Comparison of ENCODE assay signal across 2 cellular contexts in the genomic region with DNA sequence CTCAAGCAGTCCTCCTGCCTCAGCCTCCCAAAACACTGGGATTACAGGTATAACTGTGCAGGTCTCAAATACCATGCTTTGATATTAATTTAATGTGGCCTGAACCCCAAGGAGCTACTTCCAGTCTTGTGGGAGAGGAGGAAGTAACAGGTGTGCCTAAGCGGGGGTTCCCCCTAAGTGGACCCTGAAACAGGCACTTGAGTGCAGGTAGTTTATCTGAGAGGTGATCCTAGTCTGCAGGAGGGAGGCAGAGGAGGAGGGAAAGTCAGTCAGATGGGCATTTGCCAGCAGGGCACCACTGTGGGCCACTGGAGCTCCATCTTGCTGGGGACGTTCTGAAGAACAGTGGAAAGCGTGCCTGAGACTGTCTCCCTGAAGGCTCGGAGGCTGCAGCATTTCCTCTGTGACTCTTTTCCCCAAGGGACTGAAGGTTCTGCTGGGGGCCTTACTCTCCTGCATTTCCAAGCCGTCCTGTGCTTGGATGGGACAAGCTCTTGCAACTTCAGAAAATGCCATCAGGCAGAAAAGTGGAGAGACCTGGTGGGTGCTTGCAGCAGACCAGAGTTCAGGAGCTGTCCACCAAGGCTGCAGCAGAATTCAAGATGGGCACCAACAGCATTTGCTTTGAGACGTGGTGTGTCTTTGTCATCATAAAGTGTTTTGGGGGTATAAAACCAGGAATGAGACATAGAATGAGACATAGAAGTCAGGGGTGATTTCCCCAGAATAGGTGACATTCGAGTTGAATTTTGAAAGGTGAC.
A peak's percentile ranks its signal among the peaks of the same experiment; 100 is the strongest.
TF ChIP-seq lines count a peak whose summit lies in the region.

No MANE protein-coding gene starts in this region.

TF ChIP-seq in HEK293, 187 proteins besides CTCF, POLR2A, EP300 and RAD21 (continued from another document):
- TF ChIP-seq, protein P1, sequence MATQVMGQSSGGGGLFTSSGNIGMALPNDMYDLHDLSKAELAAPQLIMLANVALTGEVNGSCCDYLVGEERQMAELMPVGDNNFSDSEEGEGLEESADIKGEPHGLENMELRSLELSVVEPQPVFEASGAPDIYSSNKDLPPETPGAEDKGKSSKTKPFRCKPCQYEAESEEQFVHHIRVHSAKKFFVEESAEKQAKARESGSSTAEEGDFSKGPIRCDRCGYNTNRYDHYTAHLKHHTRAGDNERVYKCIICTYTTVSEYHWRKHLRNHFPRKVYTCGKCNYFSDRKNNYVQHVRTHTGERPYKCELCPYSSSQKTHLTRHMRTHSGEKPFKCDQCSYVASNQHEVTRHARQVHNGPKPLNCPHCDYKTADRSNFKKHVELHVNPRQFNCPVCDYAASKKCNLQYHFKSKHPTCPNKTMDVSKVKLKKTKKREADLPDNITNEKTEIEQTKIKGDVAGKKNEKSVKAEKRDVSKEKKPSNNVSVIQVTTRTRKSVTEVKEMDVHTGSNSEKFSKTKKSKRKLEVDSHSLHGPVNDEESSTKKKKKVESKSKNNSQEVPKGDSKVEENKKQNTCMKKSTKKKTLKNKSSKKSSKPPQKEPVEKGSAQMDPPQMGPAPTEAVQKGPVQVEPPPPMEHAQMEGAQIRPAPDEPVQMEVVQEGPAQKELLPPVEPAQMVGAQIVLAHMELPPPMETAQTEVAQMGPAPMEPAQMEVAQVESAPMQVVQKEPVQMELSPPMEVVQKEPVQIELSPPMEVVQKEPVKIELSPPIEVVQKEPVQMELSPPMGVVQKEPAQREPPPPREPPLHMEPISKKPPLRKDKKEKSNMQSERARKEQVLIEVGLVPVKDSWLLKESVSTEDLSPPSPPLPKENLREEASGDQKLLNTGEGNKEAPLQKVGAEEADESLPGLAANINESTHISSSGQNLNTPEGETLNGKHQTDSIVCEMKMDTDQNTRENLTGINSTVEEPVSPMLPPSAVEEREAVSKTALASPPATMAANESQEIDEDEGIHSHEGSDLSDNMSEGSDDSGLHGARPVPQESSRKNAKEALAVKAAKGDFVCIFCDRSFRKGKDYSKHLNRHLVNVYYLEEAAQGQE (tag by site-specific recombination; IDR thresholded peaks at IDR 0.05) = peak; percentile 68
- no peak for TF ChIP-seq ZFP37 (tag by site-specific recombination; IDR thresholded peaks at IDR 0.05)
- TF ChIP-seq ZNF48 (tag by site-specific recombination; IDR thresholded peaks at IDR 0.05) = no peak
- TF ChIP-seq ZNF366 (tag by site-specific recombination; conservative IDR thresholded peaks at IDR 0.05) = no peak
- no peak for TF ChIP-seq BCL11A (tag by site-specific recombination; IDR thresholded peaks at IDR 0.05; ENCODE audit: low read depth)
- TF ChIP-seq, protein P2, sequence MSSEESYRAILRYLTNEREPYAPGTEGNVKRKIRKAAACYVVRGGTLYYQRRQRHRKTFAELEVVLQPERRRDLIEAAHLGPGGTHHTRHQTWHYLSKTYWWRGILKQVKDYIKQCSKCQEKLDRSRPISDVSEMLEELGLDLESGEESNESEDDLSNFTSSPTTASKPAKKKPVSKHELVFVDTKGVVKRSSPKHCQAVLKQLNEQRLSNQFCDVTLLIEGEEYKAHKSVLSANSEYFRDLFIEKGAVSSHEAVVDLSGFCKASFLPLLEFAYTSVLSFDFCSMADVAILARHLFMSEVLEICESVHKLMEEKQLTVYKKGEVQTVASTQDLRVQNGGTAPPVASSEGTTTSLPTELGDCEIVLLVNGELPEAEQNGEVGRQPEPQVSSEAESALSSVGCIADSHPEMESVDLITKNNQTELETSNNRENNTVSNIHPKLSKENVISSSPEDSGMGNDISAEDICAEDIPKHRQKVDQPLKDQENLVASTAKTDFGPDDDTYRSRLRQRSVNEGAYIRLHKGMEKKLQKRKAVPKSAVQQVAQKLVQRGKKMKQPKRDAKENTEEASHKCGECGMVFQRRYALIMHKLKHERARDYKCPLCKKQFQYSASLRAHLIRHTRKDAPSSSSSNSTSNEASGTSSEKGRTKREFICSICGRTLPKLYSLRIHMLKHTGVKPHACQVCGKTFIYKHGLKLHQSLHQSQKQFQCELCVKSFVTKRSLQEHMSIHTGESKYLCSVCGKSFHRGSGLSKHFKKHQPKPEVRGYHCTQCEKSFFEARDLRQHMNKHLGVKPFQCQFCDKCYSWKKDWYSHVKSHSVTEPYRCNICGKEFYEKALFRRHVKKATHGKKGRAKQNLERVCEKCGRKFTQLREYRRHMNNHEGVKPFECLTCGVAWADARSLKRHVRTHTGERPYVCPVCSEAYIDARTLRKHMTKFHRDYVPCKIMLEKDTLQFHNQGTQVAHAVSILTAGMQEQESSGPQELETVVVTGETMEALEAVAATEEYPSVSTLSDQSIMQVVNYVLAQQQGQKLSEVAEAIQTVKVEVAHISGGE (tag by site-specific recombination; conservative IDR thresholded peaks at IDR 0.05; ENCODE audit: low read depth) = no peak
- TF ChIP-seq, protein P3, sequence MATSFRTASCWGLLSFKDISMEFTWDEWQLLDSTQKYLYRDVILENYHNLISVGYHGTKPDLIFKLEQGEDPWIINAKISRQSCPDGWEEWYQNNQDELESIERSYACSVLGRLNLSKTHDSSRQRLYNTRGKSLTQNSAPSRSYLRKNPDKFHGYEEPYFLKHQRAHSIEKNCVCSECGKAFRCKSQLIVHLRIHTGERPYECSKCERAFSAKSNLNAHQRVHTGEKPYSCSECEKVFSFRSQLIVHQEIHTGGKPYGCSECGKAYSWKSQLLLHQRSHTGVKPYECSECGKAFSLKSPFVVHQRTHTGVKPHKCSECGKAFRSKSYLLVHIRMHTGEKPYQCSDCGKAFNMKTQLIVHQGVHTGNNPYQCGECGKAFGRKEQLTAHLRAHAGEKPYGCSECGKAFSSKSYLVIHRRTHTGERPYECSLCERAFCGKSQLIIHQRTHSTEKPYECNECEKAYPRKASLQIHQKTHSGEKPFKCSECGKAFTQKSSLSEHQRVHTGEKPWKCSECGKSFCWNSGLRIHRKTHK (tag by site-specific recombination; IDR thresholded peaks at IDR 0.05) = no peak
- no peak for TF ChIP-seq ZNF621 (tag by site-specific recombination; IDR thresholded peaks at IDR 0.05)
- no peak for TF ChIP-seq HOXA7 (CRISPR knock-in tag; IDR thresholded peaks at IDR 0.05; ENCODE audit: borderline replicate concordance)
TF ChIP-seq in HEK293: peak in this region for 2.

TF ChIP-seq in K562, 482 proteins besides CTCF, POLR2A, EP300 and RAD21 (continued from another document):
- TF ChIP-seq, protein P4, sequence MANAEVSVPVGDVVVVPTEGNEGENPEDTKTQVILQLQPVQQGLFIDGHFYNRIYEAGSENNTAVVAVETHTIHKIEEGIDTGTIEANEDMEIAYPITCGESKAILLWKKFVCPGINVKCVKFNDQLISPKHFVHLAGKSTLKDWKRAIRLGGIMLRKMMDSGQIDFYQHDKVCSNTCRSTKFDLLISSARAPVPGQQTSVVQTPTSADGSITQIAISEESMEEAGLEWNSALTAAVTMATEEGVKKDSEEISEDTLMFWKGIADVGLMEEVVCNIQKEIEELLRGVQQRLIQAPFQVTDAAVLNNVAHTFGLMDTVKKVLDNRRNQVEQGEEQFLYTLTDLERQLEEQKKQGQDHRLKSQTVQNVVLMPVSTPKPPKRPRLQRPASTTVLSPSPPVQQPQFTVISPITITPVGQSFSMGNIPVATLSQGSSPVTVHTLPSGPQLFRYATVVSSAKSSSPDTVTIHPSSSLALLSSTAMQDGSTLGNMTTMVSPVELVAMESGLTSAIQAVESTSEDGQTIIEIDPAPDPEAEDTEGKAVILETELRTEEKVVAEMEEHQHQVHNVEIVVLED (CRISPR knock-in tag; IDR thresholded peaks at IDR 0.05) = no peak
- TF ChIP-seq MEF2D (tag; conservative IDR thresholded peaks at IDR 0.05; ENCODE audit: low read depth) (no peak), NFE2 (IDR thresholded peaks at IDR 0.05; ENCODE audit: low read depth) (no peak), ZNF121 (CRISPR knock-in tag; conservative IDR thresholded peaks at IDR 0.05) (0 out of 2 replicates have a peak, but pooled peaks have one; percentile 1)
